1 cellular context compared by ENCODE assay signal in genomic region chr3:150074277-150074676, GRCh38.
TF ChIP-seq lines count a peak whose summit lies in the region.

No MANE protein-coding gene starts in this region.

TF ChIP-seq in GM23338, 12 proteins besides CTCF, POLR2A, EP300 and RAD21 (continued from another document):
- TF ChIP-seq ZNF462 (CRISPR knock-in tag; IDR thresholded peaks at IDR 0.05), result no peak
- no peak for TF ChIP-seq ZNF114 (CRISPR knock-in tag; IDR thresholded peaks at IDR 0.05)
- TF ChIP-seq ZNF331 (CRISPR knock-in tag; IDR thresholded peaks at IDR 0.05; ENCODE audit: low read depth), result no peak
- TF ChIP-seq NANOG (IDR thresholded peaks at IDR 0.05; ENCODE audit: borderline replicate concordance), result no peak
